Comparison of ENCODE assay signal across 1 cellular context in genomic region chr11:813440-814096, GRCh38.
A peak's percentile ranks its signal among the peaks of the same experiment; 100 is the strongest.
TF ChIP-seq lines count a peak whose summit lies in the region.

No MANE protein-coding gene starts in this region.

TF ChIP-seq in endothelial cell of umbilical vein, 7 proteins besides CTCF, POLR2A, EP300 and RAD21:
- peak; percentile 43 for TF ChIP-seq POLR2AphosphoS5 (IDR thresholded peaks at IDR 0.05; ENCODE audit: insufficient read depth, low read depth, low read length)
- TF ChIP-seq MAX (IDR thresholded peaks at IDR 0.05; ENCODE audit: insufficient read depth, insufficient read length) = no peak
